Comparison of ENCODE assay signal across 1 cellular context in the genomic region with DNA sequence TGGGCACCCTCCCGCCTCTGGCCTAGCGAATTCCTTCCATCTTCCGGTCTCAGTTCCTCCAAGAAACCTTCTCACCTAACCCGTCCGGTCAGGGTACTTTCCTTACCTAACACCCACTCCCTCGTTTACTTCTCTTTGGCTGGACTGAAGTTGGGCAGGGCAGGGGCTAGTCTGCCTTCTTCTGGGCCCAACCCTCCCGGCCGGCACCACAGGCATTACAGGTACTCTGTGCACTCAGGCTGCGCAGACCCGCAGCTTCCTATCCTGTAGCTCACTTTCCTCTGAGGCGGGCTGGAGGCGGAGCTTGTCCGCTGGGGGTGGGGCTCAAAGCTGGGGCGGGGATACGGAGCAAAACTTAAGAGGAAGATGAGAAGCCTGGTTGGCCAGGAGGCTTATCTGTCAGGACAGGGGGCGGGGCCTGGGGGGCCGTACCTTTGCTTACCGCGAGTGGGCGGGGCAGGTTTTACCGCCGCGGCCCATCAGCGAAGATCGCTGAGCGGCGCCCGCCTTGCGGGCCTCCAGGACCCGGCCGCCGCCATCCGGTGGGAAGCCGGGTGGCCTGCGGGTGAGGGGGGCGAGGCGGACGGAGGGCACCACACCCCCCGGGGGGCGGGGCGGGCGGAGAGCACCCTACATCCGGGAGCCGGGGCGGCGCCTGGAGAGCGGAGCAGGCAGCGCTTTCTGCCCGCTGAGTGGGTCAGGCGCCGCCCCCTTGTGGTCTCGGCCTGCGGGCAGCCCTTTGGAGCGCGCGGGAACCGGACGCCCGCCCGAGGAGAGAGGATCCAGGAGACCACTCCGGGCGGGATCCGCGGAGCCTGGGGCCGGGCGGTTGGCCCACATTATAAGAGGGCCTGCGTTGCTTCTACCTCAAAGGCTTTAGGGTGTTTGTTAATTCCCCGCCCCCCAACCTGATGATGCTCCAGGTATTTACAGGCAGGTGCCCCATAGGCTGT.
TF ChIP-seq lines count a peak whose summit lies in the region.

No MANE protein-coding gene starts in this region.

TF ChIP-seq in HEK293, 187 proteins besides CTCF, POLR2A, EP300 and RAD21 (continued from another document and continues in another):
- TF ChIP-seq, protein P1, sequence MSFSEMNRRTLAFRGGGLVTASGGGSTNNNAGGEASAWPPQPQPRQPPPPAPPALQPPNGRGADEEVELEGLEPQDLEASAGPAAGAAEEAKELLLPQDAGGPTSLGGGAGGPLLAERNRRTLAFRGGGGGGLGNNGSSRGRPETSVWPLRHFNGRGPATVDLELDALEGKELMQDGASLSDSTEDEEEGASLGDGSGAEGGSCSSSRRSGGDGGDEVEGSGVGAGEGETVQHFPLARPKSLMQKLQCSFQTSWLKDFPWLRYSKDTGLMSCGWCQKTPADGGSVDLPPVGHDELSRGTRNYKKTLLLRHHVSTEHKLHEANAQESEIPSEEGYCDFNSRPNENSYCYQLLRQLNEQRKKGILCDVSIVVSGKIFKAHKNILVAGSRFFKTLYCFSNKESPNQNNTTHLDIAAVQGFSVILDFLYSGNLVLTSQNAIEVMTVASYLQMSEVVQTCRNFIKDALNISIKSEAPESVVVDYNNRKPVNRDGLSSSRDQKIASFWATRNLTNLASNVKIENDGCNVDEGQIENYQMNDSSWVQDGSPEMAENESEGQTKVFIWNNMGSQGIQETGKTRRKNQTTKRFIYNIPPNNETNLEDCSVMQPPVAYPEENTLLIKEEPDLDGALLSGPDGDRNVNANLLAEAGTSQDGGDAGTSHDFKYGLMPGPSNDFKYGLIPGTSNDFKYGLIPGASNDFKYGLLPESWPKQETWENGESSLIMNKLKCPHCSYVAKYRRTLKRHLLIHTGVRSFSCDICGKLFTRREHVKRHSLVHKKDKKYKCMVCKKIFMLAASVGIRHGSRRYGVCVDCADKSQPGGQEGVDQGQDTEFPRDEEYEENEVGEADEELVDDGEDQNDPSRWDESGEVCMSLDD (tag by site-specific recombination; IDR thresholded peaks at IDR 0.05): peak; percentile 32; the same call in 1 of the 2 replicates
- peak; percentile 53 for TF ChIP-seq SP7 (tag by site-specific recombination; IDR thresholded peaks at IDR 0.05)
- TF ChIP-seq GLIS2 (tag by site-specific recombination; IDR thresholded peaks at IDR 0.05): peak; percentile 90
- TF ChIP-seq SP2 (tag by site-specific recombination; IDR thresholded peaks at IDR 0.05): peak; percentile 86
- TF ChIP-seq ZNF600 (tag by site-specific recombination; IDR thresholded peaks at IDR 0.05): 0 out of 2 replicates have a peak, but pooled peaks have one; percentile 37
- no peak for TF ChIP-seq ZNF366 (tag by site-specific recombination; conservative IDR thresholded peaks at IDR 0.05)
- TF ChIP-seq WT1 (tag by site-specific recombination; IDR thresholded peaks at IDR 0.05): 0 out of 2 replicates have a peak, but pooled peaks have one; percentile 39
- TF ChIP-seq BCL11A (tag by site-specific recombination; IDR thresholded peaks at IDR 0.05; ENCODE audit: low read depth): 0 out of 2 replicates have a peak, but pooled peaks have one; percentile 21
- no peak for TF ChIP-seq ZNF350 (tag by site-specific recombination; IDR thresholded peaks at IDR 0.05)
- TF ChIP-seq ZNF292 (tag by site-specific recombination; IDR thresholded peaks at IDR 0.05; ENCODE audit: borderline replicate concordance, low read depth): no peak
- TF ChIP-seq, protein P2, sequence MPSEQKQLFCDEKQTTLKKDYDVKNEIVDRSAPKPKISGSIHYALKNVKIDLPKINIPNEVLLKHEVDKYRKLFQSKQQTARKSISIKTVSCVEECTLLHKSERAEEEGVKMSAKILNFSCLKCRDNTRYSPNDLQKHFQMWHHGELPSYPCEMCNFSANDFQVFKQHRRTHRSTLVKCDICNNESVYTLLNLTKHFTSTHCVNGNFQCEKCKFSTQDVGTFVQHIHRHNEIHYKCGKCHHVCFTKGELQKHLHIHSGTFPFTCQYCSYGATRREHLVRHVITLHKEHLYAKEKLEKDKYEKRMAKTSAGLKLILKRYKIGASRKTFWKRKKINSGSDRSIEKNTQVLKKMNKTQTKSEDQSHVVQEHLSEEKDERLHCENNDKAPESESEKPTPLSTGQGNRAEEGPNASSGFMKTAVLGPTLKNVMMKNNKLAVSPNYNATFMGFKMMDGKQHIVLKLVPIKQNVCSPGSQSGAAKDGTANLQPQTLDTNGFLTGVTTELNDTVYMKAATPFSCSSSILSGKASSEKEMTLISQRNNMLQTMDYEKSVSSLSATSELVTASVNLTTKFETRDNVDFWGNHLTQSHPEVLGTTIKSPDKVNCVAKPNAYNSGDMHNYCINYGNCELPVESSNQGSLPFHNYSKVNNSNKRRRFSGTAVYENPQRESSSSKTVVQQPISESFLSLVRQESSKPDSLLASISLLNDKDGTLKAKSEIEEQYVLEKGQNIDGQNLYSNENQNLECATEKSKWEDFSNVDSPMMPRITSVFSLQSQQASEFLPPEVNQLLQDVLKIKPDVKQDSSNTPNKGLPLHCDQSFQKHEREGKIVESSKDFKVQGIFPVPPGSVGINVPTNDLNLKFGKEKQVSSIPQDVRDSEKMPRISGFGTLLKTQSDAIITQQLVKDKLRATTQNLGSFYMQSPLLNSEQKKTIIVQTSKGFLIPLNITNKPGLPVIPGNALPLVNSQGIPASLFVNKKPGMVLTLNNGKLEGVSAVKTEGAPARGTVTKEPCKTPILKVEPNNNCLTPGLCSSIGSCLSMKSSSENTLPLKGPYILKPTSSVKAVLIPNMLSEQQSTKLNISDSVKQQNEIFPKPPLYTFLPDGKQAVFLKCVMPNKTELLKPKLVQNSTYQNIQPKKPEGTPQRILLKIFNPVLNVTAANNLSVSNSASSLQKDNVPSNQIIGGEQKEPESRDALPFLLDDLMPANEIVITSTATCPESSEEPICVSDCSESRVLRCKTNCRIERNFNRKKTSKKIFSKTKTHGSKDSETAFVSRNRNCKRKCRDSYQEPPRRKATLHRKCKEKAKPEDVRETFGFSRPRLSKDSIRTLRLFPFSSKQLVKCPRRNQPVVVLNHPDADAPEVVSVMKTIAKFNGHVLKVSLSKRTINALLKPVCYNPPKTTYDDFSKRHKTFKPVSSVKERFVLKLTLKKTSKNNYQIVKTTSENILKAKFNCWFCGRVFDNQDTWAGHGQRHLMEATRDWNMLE (tag by site-specific recombination; conservative IDR thresholded peaks at IDR 0.05; ENCODE audit: low read depth): 0 out of 2 replicates have a peak, but pooled peaks have one; percentile 37
- TF ChIP-seq ZNF335 (tag by site-specific recombination; conservative IDR thresholded peaks at IDR 0.05): peak; percentile 76
- TF ChIP-seq, protein P3, sequence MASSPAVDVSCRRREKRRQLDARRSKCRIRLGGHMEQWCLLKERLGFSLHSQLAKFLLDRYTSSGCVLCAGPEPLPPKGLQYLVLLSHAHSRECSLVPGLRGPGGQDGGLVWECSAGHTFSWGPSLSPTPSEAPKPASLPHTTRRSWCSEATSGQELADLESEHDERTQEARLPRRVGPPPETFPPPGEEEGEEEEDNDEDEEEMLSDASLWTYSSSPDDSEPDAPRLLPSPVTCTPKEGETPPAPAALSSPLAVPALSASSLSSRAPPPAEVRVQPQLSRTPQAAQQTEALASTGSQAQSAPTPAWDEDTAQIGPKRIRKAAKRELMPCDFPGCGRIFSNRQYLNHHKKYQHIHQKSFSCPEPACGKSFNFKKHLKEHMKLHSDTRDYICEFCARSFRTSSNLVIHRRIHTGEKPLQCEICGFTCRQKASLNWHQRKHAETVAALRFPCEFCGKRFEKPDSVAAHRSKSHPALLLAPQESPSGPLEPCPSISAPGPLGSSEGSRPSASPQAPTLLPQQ (tag by site-specific recombination; IDR thresholded peaks at IDR 0.05): peak; percentile 19; the same call in 1 of the 2 replicates
- TF ChIP-seq, protein P4, sequence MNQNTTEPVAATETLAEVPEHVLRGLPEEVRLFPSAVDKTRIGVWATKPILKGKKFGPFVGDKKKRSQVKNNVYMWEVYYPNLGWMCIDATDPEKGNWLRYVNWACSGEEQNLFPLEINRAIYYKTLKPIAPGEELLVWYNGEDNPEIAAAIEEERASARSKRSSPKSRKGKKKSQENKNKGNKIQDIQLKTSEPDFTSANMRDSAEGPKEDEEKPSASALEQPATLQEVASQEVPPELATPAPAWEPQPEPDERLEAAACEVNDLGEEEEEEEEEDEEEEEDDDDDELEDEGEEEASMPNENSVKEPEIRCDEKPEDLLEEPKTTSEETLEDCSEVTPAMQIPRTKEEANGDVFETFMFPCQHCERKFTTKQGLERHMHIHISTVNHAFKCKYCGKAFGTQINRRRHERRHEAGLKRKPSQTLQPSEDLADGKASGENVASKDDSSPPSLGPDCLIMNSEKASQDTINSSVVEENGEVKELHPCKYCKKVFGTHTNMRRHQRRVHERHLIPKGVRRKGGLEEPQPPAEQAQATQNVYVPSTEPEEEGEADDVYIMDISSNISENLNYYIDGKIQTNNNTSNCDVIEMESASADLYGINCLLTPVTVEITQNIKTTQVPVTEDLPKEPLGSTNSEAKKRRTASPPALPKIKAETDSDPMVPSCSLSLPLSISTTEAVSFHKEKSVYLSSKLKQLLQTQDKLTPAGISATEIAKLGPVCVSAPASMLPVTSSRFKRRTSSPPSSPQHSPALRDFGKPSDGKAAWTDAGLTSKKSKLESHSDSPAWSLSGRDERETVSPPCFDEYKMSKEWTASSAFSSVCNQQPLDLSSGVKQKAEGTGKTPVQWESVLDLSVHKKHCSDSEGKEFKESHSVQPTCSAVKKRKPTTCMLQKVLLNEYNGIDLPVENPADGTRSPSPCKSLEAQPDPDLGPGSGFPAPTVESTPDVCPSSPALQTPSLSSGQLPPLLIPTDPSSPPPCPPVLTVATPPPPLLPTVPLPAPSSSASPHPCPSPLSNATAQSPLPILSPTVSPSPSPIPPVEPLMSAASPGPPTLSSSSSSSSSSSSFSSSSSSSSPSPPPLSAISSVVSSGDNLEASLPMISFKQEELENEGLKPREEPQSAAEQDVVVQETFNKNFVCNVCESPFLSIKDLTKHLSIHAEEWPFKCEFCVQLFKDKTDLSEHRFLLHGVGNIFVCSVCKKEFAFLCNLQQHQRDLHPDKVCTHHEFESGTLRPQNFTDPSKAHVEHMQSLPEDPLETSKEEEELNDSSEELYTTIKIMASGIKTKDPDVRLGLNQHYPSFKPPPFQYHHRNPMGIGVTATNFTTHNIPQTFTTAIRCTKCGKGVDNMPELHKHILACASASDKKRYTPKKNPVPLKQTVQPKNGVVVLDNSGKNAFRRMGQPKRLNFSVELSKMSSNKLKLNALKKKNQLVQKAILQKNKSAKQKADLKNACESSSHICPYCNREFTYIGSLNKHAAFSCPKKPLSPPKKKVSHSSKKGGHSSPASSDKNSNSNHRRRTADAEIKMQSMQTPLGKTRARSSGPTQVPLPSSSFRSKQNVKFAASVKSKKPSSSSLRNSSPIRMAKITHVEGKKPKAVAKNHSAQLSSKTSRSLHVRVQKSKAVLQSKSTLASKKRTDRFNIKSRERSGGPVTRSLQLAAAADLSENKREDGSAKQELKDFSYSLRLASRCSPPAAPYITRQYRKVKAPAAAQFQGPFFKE (tag by site-specific recombination; IDR thresholded peaks at IDR 0.05; ENCODE audit: borderline replicate concordance): no peak
- TF ChIP-seq ZNF341 (tag by site-specific recombination; IDR thresholded peaks at IDR 0.05; ENCODE audit: low read depth): peak; percentile 91
- TF ChIP-seq, protein P5, sequence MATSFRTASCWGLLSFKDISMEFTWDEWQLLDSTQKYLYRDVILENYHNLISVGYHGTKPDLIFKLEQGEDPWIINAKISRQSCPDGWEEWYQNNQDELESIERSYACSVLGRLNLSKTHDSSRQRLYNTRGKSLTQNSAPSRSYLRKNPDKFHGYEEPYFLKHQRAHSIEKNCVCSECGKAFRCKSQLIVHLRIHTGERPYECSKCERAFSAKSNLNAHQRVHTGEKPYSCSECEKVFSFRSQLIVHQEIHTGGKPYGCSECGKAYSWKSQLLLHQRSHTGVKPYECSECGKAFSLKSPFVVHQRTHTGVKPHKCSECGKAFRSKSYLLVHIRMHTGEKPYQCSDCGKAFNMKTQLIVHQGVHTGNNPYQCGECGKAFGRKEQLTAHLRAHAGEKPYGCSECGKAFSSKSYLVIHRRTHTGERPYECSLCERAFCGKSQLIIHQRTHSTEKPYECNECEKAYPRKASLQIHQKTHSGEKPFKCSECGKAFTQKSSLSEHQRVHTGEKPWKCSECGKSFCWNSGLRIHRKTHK (tag by site-specific recombination; IDR thresholded peaks at IDR 0.05): no peak
- TF ChIP-seq KLF1 (tag by site-specific recombination; IDR thresholded peaks at IDR 0.05): peak; percentile 70
- TF ChIP-seq, protein P6, sequence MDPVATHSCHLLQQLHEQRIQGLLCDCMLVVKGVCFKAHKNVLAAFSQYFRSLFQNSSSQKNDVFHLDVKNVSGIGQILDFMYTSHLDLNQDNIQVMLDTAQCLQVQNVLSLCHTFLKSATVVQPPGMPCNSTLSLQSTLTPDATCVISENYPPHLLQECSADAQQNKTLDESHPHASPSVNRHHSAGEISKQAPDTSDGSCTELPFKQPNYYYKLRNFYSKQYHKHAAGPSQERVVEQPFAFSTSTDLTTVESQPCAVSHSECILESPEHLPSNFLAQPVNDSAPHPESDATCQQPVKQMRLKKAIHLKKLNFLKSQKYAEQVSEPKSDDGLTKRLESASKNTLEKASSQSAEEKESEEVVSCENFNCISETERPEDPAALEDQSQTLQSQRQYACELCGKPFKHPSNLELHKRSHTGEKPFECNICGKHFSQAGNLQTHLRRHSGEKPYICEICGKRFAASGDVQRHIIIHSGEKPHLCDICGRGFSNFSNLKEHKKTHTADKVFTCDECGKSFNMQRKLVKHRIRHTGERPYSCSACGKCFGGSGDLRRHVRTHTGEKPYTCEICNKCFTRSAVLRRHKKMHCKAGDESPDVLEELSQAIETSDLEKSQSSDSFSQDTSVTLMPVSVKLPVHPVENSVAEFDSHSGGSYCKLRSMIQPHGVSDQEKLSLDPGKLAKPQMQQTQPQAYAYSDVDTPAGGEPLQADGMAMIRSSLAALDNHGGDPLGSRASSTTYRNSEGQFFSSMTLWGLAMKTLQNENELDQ (tag by site-specific recombination; IDR thresholded peaks at IDR 0.05; ENCODE audit: low read depth): no peak
- TF ChIP-seq ZNF2 (tag by site-specific recombination; IDR thresholded peaks at IDR 0.05): peak; percentile 79; the same call in 1 of the 2 replicates
- peak; percentile 71; the same call in 1 of the 2 replicates for TF ChIP-seq ZNF423 (tag by site-specific recombination; IDR thresholded peaks at IDR 0.05)
- TF ChIP-seq ZNF558 (tag by site-specific recombination; IDR thresholded peaks at IDR 0.05): no peak
- peak; percentile 94 for TF ChIP-seq KLF9 (tag by site-specific recombination; IDR thresholded peaks at IDR 0.05; ENCODE audit: low read depth)
- TF ChIP-seq, protein P7, sequence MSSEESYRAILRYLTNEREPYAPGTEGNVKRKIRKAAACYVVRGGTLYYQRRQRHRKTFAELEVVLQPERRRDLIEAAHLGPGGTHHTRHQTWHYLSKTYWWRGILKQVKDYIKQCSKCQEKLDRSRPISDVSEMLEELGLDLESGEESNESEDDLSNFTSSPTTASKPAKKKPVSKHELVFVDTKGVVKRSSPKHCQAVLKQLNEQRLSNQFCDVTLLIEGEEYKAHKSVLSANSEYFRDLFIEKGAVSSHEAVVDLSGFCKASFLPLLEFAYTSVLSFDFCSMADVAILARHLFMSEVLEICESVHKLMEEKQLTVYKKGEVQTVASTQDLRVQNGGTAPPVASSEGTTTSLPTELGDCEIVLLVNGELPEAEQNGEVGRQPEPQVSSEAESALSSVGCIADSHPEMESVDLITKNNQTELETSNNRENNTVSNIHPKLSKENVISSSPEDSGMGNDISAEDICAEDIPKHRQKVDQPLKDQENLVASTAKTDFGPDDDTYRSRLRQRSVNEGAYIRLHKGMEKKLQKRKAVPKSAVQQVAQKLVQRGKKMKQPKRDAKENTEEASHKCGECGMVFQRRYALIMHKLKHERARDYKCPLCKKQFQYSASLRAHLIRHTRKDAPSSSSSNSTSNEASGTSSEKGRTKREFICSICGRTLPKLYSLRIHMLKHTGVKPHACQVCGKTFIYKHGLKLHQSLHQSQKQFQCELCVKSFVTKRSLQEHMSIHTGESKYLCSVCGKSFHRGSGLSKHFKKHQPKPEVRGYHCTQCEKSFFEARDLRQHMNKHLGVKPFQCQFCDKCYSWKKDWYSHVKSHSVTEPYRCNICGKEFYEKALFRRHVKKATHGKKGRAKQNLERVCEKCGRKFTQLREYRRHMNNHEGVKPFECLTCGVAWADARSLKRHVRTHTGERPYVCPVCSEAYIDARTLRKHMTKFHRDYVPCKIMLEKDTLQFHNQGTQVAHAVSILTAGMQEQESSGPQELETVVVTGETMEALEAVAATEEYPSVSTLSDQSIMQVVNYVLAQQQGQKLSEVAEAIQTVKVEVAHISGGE (tag by site-specific recombination; conservative IDR thresholded peaks at IDR 0.05; ENCODE audit: low read depth): peak; percentile 38
